17 cellular contexts compared by ENCODE assay signal in genomic region chr15:93296786-93297500, GRCh38.
"Had no signal": no experiment of that assay in that cellular context is flagged by ENCODE, and none has a peak within 500 bp of the region (broad histone marks: within the 10 kb centered on the region; RNA-seq: fewer than 3 reads in every experiment).

No MANE protein-coding gene starts in this region.

- H3K4me1 ChIP-seq: ascending aorta, testis, upper lobe of right lung had no signal

- H3K27me3 ChIP-seq: ascending aorta, cardiac muscle cell, hepatocyte, testis, upper lobe of right lung had no signal

- DNase-seq: activated CD4-positive, alpha-beta T cell treated with anti-CD3 and anti-CD28 coated beads, Interleukin-2, amount 10 ng/mL, durations not matched to agents 24 days and 14 days; activated gamma-delta T cell treated with Interleukin-2 at 50 U/mL for 16 hours; activated T-cell treated with anti-CD3 and anti-CD28 coated beads, Interleukin-2, amount 50 U/mL, for 48 hours; effector CD8-positive, alpha-beta T cell; mesendoderm; nephron progenitor cell; retina; stimulated activated CD4-positive, alpha-beta T cell treated with anti-CD3 and anti-CD28 coated beads, Interleukin-15, amount 100 ng/mL, for 24 hours; stimulated activated CD4-positive, alpha-beta T cell treated with anti-CD3 and anti-CD28 coated beads, Interleukin-4, amount 100 ng/mL, for 24 hours; stimulated activated naive CD8-positive, alpha-beta T cell treated with anti-CD3 and anti-CD28 coated beads, Interleukin-15, amount 100 ng/mL, for 72 hours; testis; upper lobe of right lung had no signal

- H3K27me3 Mint-ChIP-seq: stimulated activated naive CD8-positive, alpha-beta T cell treated with anti-CD3 and anti-CD28 coated beads, Interleukin-15, amount 100 ng/mL, for 72 hours had no signal

- H3K4me3 ChIP-seq: ascending aorta, cardiac muscle cell, hepatocyte, testis, upper lobe of right lung had no signal

- H3K9me3 Mint-ChIP-seq: activated CD4-positive, alpha-beta T cell treated with anti-CD3 and anti-CD28 coated beads, Interleukin-2, amount 10 ng/mL, durations not matched to agents 24 days and 14 days; nephron progenitor cell; stimulated activated naive CD8-positive, alpha-beta T cell treated with anti-CD3 and anti-CD28 coated beads, Interleukin-15, amount 100 ng/mL, for 72 hours; T-helper 1 cell treated with Interleukin-12 subunit alpha and Interleukin-12 subunit beta and Interleukin-4 antibody, amounts not matched to agents 30 μg/mL and 1 μg/mL, for 36 hours had no signal

- H3K4me1 Mint-ChIP-seq: activated CD4-positive, alpha-beta T cell treated with anti-CD3 and anti-CD28 coated beads, Interleukin-2, amount 10 ng/mL, durations not matched to agents 24 days and 14 days; nephron progenitor cell; stimulated activated naive CD8-positive, alpha-beta T cell treated with anti-CD3 and anti-CD28 coated beads, Interleukin-15, amount 100 ng/mL, for 72 hours had no signal

- H3K27ac Mint-ChIP-seq: activated CD4-positive, alpha-beta T cell treated with anti-CD3 and anti-CD28 coated beads, Interleukin-2, amount 10 ng/mL, durations not matched to agents 24 days and 14 days; nephron progenitor cell; stimulated activated naive CD8-positive, alpha-beta T cell treated with anti-CD3 and anti-CD28 coated beads, Interleukin-15, amount 100 ng/mL, for 72 hours; T-helper 1 cell treated with Interleukin-12 subunit alpha and Interleukin-12 subunit beta and Interleukin-4 antibody, amounts not matched to agents 30 μg/mL and 1 μg/mL, for 36 hours; WTC11 had no signal

- H3K4me2 ChIP-seq: hepatocyte had no signal

- ATAC-seq: stimulated activated naive CD8-positive, alpha-beta T cell treated with anti-CD3 and anti-CD28 coated beads, Interleukin-15, amount 100 ng/mL, for 72 hours; upper lobe of right lung; WTC11 had no signal

- H3K36me3 Mint-ChIP-seq: WTC11 had no signal

- H3K9me3 ChIP-seq: ascending aorta, testis, upper lobe of right lung had no signal

- H2AFZ ChIP-seq: hepatocyte had no signal

- H3K36me3 ChIP-seq: ascending aorta, cardiac muscle cell, upper lobe of right lung had no signal

- H3K27ac ChIP-seq: ascending aorta, cardiac muscle cell, hepatocyte, testis, upper lobe of right lung had no signal

- H3K4me3 Mint-ChIP-seq: activated CD4-positive, alpha-beta T cell treated with anti-CD3 and anti-CD28 coated beads, Interleukin-2, amount 10 ng/mL, durations not matched to agents 24 days and 14 days; nephron progenitor cell; stimulated activated naive CD8-positive, alpha-beta T cell treated with anti-CD3 and anti-CD28 coated beads, Interleukin-15, amount 100 ng/mL, for 72 hours; T-helper 1 cell treated with Interleukin-12 subunit alpha and Interleukin-12 subunit beta and Interleukin-4 antibody, amounts not matched to agents 30 μg/mL and 1 μg/mL, for 36 hours; WTC11 had no signal
